ENCODE assay signal across 2 cellular contexts in the genomic region with DNA sequence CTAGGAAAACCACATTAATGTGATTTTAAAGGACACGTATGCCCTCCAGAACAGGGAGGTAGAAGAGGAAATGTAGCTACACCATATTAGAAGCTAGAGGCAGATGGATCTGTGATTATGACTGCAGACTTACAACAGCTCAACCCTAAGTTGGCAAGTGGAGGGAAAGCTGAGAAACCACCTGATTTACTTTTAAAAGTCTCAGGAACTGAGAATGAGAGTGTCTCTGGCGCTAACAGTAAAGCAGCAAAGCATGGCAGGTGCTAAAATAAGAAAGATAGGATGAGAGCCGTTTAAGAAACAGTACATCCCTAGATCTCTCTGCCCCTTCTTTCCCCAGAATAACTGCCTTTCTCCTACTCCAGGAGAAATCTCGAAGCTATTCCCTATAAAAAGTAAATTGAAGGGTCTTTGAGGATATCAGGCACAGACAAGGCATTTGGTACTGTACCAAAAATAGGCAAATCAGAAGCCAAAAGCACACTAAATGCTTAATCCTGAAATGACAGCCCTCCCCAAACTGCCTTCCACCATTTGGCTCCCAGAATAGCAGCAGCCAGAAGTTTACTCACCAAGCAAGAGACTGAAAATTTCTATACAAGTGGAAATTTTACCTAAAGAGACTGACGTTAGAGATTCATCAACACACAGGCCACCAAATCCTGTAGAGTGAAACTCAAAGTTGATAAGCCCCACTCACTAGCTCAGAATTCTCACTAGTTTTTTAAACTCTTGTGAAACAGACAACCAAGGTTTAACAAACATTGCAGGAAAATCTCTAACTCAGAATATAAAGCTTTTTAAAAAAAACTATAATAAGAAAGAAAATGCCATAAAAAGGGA.
TF ChIP-seq lines count a peak whose summit lies in the region.

No MANE protein-coding gene starts in this region.

TF ChIP-seq in liver, 16 proteins besides CTCF, POLR2A, EP300 and RAD21 (continued from another document):
- no peak for TF ChIP-seq ZBTB33 (IDR thresholded peaks at IDR 0.05)
- TF ChIP-seq, protein P1, sequence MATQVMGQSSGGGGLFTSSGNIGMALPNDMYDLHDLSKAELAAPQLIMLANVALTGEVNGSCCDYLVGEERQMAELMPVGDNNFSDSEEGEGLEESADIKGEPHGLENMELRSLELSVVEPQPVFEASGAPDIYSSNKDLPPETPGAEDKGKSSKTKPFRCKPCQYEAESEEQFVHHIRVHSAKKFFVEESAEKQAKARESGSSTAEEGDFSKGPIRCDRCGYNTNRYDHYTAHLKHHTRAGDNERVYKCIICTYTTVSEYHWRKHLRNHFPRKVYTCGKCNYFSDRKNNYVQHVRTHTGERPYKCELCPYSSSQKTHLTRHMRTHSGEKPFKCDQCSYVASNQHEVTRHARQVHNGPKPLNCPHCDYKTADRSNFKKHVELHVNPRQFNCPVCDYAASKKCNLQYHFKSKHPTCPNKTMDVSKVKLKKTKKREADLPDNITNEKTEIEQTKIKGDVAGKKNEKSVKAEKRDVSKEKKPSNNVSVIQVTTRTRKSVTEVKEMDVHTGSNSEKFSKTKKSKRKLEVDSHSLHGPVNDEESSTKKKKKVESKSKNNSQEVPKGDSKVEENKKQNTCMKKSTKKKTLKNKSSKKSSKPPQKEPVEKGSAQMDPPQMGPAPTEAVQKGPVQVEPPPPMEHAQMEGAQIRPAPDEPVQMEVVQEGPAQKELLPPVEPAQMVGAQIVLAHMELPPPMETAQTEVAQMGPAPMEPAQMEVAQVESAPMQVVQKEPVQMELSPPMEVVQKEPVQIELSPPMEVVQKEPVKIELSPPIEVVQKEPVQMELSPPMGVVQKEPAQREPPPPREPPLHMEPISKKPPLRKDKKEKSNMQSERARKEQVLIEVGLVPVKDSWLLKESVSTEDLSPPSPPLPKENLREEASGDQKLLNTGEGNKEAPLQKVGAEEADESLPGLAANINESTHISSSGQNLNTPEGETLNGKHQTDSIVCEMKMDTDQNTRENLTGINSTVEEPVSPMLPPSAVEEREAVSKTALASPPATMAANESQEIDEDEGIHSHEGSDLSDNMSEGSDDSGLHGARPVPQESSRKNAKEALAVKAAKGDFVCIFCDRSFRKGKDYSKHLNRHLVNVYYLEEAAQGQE (IDR thresholded peaks at IDR 0.05): no peak
- TF ChIP-seq MAX (IDR thresholded peaks at IDR 0.05): no peak
- no peak for TF ChIP-seq YY1 (IDR thresholded peaks at IDR 0.05)
- no peak for TF ChIP-seq NR2F2 (IDR thresholded peaks at IDR 0.05)
- TF ChIP-seq SP1 (IDR thresholded peaks at IDR 0.05): no peak
- TF ChIP-seq, protein P2, sequence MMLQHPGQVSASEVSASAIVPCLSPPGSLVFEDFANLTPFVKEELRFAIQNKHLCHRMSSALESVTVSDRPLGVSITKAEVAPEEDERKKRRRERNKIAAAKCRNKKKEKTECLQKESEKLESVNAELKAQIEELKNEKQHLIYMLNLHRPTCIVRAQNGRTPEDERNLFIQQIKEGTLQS (IDR thresholded peaks at IDR 0.05): no peak
- TF ChIP-seq JUND (IDR thresholded peaks at IDR 0.05): no peak
- TF ChIP-seq HNF4G (IDR thresholded peaks at IDR 0.05): no peak
- TF ChIP-seq FOXA2 (IDR thresholded peaks at IDR 0.05): no peak
- TF ChIP-seq FOXA1 (IDR thresholded peaks at IDR 0.05): no peak
- no peak for TF ChIP-seq TAF1 (conservative IDR thresholded peaks at IDR 0.05)
- TF ChIP-seq HNF4A (conservative IDR thresholded peaks at IDR 0.05): no peak
- TF ChIP-seq GABPA (IDR thresholded peaks at IDR 0.05 in 1 of 2, conservative IDR thresholded peaks at IDR 0.05 in 1 of 2): no peak
- TF ChIP-seq EGR1 (IDR thresholded peaks at IDR 0.05; ENCODE audit: low read depth in 2 of 2): no peak

TF ChIP-seq in HepG2, 621 proteins besides CTCF, POLR2A, EP300 and RAD21 (continued from another document):
- TF ChIP-seq ZBTB34 (CRISPR knock-in tag; IDR thresholded peaks at IDR 0.05) (no peak), CCAR2 (optimal IDR thresholded peaks at IDR 0.05; ENCODE audit: low read depth, low read length) (no peak), KLF12 (CRISPR knock-in tag; IDR thresholded peaks at IDR 0.05; ENCODE audit: borderline replicate concordance) (no peak), NFIB (CRISPR knock-in tag; IDR thresholded peaks at IDR 0.05; ENCODE audit: borderline replicate concordance) (no peak), CHCHD3 (CRISPR knock-in tag; IDR thresholded peaks at IDR 0.05) (no peak), ZNF768 (CRISPR knock-in tag; IDR thresholded peaks at IDR 0.05) (no peak), ZNF281 (CRISPR knock-in tag; IDR thresholded peaks at IDR 0.05; ENCODE audit: borderline replicate concordance) (no peak)
- TF ChIP-seq, protein P3, sequence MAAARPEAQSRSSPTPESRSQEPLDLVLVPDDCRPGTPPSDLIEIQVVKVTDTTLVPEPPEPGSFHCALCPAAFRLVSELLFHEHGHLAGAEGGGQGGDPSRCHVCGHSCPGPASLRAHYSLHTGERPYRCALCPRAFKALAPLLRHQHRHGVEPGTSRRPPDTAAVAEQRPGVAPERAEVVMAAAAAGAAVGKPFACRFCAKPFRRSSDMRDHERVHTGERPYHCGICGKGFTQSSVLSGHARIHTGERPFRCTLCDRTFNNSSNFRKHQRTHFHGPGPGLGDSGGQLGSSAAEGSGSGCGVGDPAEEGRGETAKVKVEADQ (CRISPR knock-in tag; IDR thresholded peaks at IDR 0.05; ENCODE audit: borderline replicate concordance): no peak
